8 cellular contexts compared by ENCODE assay signal in the genomic region with DNA sequence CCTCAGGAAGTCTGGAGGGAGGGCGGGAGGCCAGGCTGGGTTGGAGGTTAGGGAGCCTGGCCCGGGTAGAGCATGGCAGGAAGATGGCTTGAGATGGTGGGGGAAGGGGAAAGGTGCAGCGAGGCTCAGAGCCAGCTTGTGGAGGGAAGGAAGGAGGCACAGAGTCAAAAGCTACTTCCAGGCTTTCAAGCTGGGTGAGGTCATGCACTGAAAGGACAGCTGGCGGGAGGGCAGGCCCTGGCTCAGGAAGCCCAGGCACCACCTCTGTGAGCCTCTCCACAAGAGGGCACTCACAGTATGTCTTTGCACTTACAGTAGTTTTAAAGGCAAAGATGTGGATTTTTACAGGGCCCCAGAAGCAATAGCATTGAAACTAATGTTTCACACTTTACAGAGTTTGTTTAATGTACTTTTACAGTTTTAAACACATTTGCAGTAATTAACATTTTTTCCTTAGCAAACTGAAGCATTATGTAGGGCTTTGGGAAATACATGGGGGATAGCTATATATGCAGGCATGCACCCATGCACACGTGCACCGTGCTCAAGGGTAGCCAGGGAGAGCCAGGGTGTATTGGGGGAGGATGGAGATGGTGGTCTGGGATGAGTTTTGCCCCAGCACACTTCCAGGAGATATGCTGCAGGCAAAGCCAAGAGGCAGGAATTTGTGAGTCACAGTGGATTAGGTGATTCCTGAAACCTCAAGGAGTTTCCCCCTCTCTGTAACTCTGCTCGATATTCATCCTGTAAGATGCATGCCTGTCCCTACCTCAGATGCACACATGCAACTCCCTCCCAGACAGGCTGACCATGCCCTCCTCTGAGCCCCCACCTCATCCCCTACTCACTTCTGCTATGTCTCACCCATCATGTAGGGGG. TPM values are rescaled to one million over a fixed set of nuclear protein-coding genes. Genes with fewer than 3 reads are reported as not detected.
DNase-seq lines count a peak whose midpoint lies in the region; ATAC-seq lines count a peak whose summit lies in the region.

No MANE protein-coding gene starts in this region.

- H3K18ac ChIP-seq in trophoblast cell (ENCODE audit: low read length): no peak overlapping the region

- H3K27ac ChIP-seq in trophoblast cell (ENCODE audit: low read depth, low read length): no peak overlapping the region

- no peak overlapping the region for H2BK12ac ChIP-seq in trophoblast cell (ENCODE audit: low read length)

- peaks cover 3% of the 10 kb centered on the region for H3K79me1 ChIP-seq in trophoblast cell (ENCODE audit: low read length)

- H3K36me3 ChIP-seq in adipocyte (ENCODE audit: control insufficient read depth, insufficient read depth, low read length, severe bottlenecking) (no peaks in the 10 kb centered on the region), trophoblast cell (ENCODE audit: control insufficient read depth in 1 of 2, insufficient read depth in 2 of 2, low read length in 2 of 2) (no peaks in the 10 kb centered on the region)

- H4K8ac ChIP-seq in trophoblast cell (ENCODE audit: low read depth, low read length): peak overlapping the region; percentile 4

- intact Hi-C loops in Right ventricle myocardium inferior (cut with DNase I): loop anchor here (2.0 kb wide), 1 partner anchor 40 kb away; no protein-coding TSS in a partner anchor

- no peak overlapping the region for H2BK5ac ChIP-seq in trophoblast cell (ENCODE audit: low read depth, low read length, poor library complexity)

- in situ Hi-C loops in SK-MEL-5 (cut with HindIII; ENCODE audit: low pct_unique_long_range_greater_than_20kb, low sequenced_read_pairs): no loop called here

- no peak overlapping the region for H2BK120ac ChIP-seq in trophoblast cell (ENCODE audit: insufficient read depth, low read length, poor library complexity)

- H3K4me1 ChIP-seq in adipocyte (ENCODE audit: control insufficient read depth, insufficient read depth, low read length) (peaks cover 17% of the 10 kb centered on the region), trophoblast cell (ENCODE audit: control insufficient read depth in 1 of 2, insufficient read depth in 2 of 2, low read length in 2 of 2) (peaks cover 4 to 8% of the 10 kb centered on the region in 2 experiments)

- H3K14ac ChIP-seq in trophoblast cell (ENCODE audit: low read length): no peak overlapping the region

- H3K79me2 ChIP-seq in trophoblast cell (ENCODE audit: control insufficient read depth, insufficient read depth, low read length, poor library complexity): no peaks in the 10 kb centered on the region

- peak overlapping the region; percentile 26 for H2AFZ ChIP-seq in trophoblast cell (ENCODE audit: insufficient read depth, low read length, poor library complexity)

- H3K23ac ChIP-seq in trophoblast cell (ENCODE audit: low read length): no peak overlapping the region

- H3K27me3 ChIP-seq in adipocyte (replicated peaks; ENCODE audit: control insufficient read depth, insufficient read depth, low read length) (no peaks in the 10 kb centered on the region), trophoblast cell (ENCODE audit: insufficient read depth, low read length) (no peaks in the 10 kb centered on the region)

- H3K4me3 ChIP-seq in adipocyte (ENCODE audit: low read length) (no peak overlapping the region), trophoblast cell (ENCODE audit: low read depth, low read length) (no peak overlapping the region)

- no peak overlapping the region for H4K12ac ChIP-seq in trophoblast cell (ENCODE audit: low read depth, low read length)

- H3K4me2 ChIP-seq in trophoblast cell (ENCODE audit: low read length): no peak overlapping the region

- WGBS in trophoblast cell (ENCODE audit: extremely low coverage, insufficient coverage, insufficient read length): no CpG with 5 or more reads among the region's 7 CpGs

- H3K9ac ChIP-seq in adipocyte (ENCODE audit: low read length) (peak overlapping the region; percentile 4), trophoblast cell (ENCODE audit: low read length) (no peak overlapping the region)

- peak; percentile 81 for DNase-seq in Daoy (ENCODE audit: low read depth)
- DNase-seq in Kasumi-1 (lab: John Stamatoyannopoulos, UW): peak; percentile 82 to 85
- peak; percentile 93 for DNase-seq in SK-MEL-5 (ENCODE audit: low read depth, low spot score)
- peak; percentile 82 for DNase-seq in adipocyte (ENCODE audit: low read depth)
- DNase-seq in Right ventricle myocardium inferior (ENCODE audit: missing footprints): peak; percentile 84
- DNase-seq in trophoblast cell: peak; percentile 87 to 88
- DNase-seq in NCI-H1048 (lab: John Stamatoyannopoulos, UW): no peak
- DNase-seq in GM19238 (ENCODE audit: insufficient read length, low spot score): no peak

- no peak overlapping the region for H2AK5ac ChIP-seq in trophoblast cell (ENCODE audit: low read length)

- no peak overlapping the region for H3K4ac ChIP-seq in trophoblast cell (ENCODE audit: low read depth, low read length)

- H4K91ac ChIP-seq in trophoblast cell (ENCODE audit: low read depth, low read length): no peak overlapping the region

- H3K9me3 ChIP-seq in adipocyte (ENCODE audit: control insufficient read depth, low read length) (no peaks in the 10 kb centered on the region), trophoblast cell (ENCODE audit: insufficient read depth, low read depth, low read length) (no peaks in the 10 kb centered on the region)

- peak; percentile 89 for ATAC-seq in Right ventricle myocardium inferior

RNA-seq across cellular contexts. Expression of gene ADAM15, which starts 6.1 kb away (rescaled TPM):
- total RNA-seq in Daoy (2014; rRNA removed; shearing (Covaris generic)): 44.5 and 46.2 TPM in 2 replicates
- 62.0 and 67.1 TPM in 2 replicates for total RNA-seq in SK-MEL-5 (2014; rRNA removed; shearing (Covaris generic))
- 190 and 220 TPM in 2 replicates for polyA plus RNA-seq in SK-MEL-5 (2015; cell fraction: cytosol; rRNA removed)
- polyA plus RNA-seq in SK-MEL-5 (2015; cell fraction: nucleus; rRNA removed): 156 and 168 TPM in 2 replicates
- 101 TPM for total RNA-seq in Right ventricle myocardium inferior
- polyA plus RNA-seq in trophoblast cell (2013): 16.6 and 17.0 TPM in 2 replicates

RNA-seq across cellular contexts. Expression of gene DCST1, which starts 11.4 kb away (rescaled TPM):
- not detected in 2 replicates for total RNA-seq in Daoy (2014; rRNA removed; shearing (Covaris generic))
- not detected in 2 replicates for total RNA-seq in SK-MEL-5 (2014; rRNA removed; shearing (Covaris generic))
- polyA plus RNA-seq in SK-MEL-5 (2015; cell fraction: cytosol; rRNA removed): 0.11 TPM in 1 of 2 replicates, not detected in the other
- polyA plus RNA-seq in SK-MEL-5 (2015; cell fraction: nucleus; rRNA removed): 0.12 TPM in 1 of 2 replicates, not detected in the other
- total RNA-seq in Right ventricle myocardium inferior: not detected
- 0.22 and 0.26 TPM in 2 replicates for polyA plus RNA-seq in trophoblast cell (2013)

RNA-seq across cellular contexts. Expression of gene DCST2, which starts 11.5 kb away (rescaled TPM):
- not detected in 2 replicates for total RNA-seq in Daoy (2014; rRNA removed; shearing (Covaris generic))
- 0.18 TPM in 1 of 2 replicates, not detected in the other for total RNA-seq in SK-MEL-5 (2014; rRNA removed; shearing (Covaris generic))
- 0.06 and 0.23 TPM in 2 replicates for polyA plus RNA-seq in SK-MEL-5 (2015; cell fraction: cytosol; rRNA removed)
- polyA plus RNA-seq in SK-MEL-5 (2015; cell fraction: nucleus; rRNA removed): 7.1 and 10.0 TPM in 2 replicates
- total RNA-seq in Right ventricle myocardium inferior: 0.35 TPM
- polyA plus RNA-seq in trophoblast cell (2013): 0.55 and 0.56 TPM in 2 replicates

RNA-seq across cellular contexts. Expression of gene EFNA4, which starts 18.5 kb away (rescaled TPM):
- 10.6 and 16.7 TPM in 2 replicates for total RNA-seq in Daoy (2014; rRNA removed; shearing (Covaris generic))
- 12.7 and 13.9 TPM in 2 replicates for total RNA-seq in SK-MEL-5 (2014; rRNA removed; shearing (Covaris generic))
- 9.2 and 9.3 TPM in 2 replicates for polyA plus RNA-seq in SK-MEL-5 (2015; cell fraction: cytosol; rRNA removed)
- polyA plus RNA-seq in SK-MEL-5 (2015; cell fraction: nucleus; rRNA removed): 5.1 and 12.7 TPM in 2 replicates
- total RNA-seq in Right ventricle myocardium inferior: 2.1 TPM
- polyA plus RNA-seq in trophoblast cell (2013): 16.4 and 16.6 TPM in 2 replicates

RNA-seq across cellular contexts. Expression of gene EFNA3, which starts 33.6 kb away (rescaled TPM):
- 1.1 and 2.4 TPM in 2 replicates for total RNA-seq in Daoy (2014; rRNA removed; shearing (Covaris generic))
- total RNA-seq in SK-MEL-5 (2014; rRNA removed; shearing (Covaris generic)): 6.6 and 8.2 TPM in 2 replicates
- 6.1 and 10.2 TPM in 2 replicates for polyA plus RNA-seq in SK-MEL-5 (2015; cell fraction: cytosol; rRNA removed)
- polyA plus RNA-seq in SK-MEL-5 (2015; cell fraction: nucleus; rRNA removed): 9.8 and 17.4 TPM in 2 replicates
- 1.1 TPM for total RNA-seq in Right ventricle myocardium inferior
- polyA plus RNA-seq in trophoblast cell (2013): 2.5 and 2.7 TPM in 2 replicates

Comparison
In these comparisons a context has a peak if more than half of its experiments do, and no peak if none do; other contexts are left out.
1. DNase-seq: peak in Daoy (single experiment), Kasumi-1 (2 of 2), SK-MEL-5 (single experiment), adipocyte (single experiment), Right ventricle myocardium inferior (single experiment) and trophoblast cell (2 of 2); none in NCI-H1048 (single experiment) and GM19238 (single experiment).